31 cellular contexts compared by ENCODE assay signal in the genomic region with DNA sequence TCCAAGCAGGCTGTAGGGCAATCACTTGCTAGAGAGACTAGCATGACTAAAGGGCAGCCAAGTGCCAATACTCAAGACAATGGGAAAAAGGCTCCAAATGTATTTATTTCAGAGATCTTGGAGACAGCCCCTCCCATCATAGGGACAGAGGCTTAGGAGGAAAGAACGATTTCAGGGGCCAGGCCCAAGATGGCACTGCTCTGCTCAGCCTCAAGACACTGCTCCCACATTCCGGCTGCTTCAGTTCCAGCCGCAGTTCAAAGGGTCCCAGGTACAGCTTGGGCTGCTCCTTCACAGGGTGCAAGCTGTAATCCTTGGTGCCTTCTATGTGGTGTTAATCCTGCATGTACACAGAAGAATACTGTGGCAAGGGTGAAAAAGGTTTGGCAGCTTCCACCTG. TPM values are rescaled to one million over a fixed set of nuclear protein-coding genes. Genes with fewer than 3 reads are reported as not detected.
"Had no signal": no experiment of that assay in that cellular context is flagged by ENCODE, and none has a peak within 500 bp of the region (broad histone marks: within the 10 kb centered on the region; RNA-seq: fewer than 3 reads in every experiment).

No MANE protein-coding gene starts in this region.

- H3K27ac Mint-ChIP-seq: activated CD4-positive, alpha-beta memory T cell treated with anti-CD3 and anti-CD28 coated beads, Interleukin-2, amount 10 ng/mL, durations not matched to agents 7 days and 5 days; activated CD4-positive, alpha-beta T cell treated with anti-CD3 and anti-CD28 coated beads, Interleukin-2, amount 10 ng/mL, durations not matched to agents 7 days and 5 days; activated naive CD4-positive, alpha-beta T cell treated with anti-CD3 and anti-CD28 coated beads, Interleukin-2, amount 10 ng/mL, durations not matched to agents 7 days and 5 days; activated naive CD4-positive, alpha-beta T cell treated with anti-CD3 and anti-CD28 coated beads, Interleukin-2, amount 50 U/mL, for 72 hours; activated naive CD8-positive, alpha-beta T cell treated with anti-CD3 and anti-CD28 coated beads, Interleukin-2, amount 10 ng/mL, durations not matched to agents 7 days and 5 days; activated T-cell treated with anti-CD3 and anti-CD28 coated beads, Interleukin-2, amount 50 U/mL, for 24 hours; activated T-cell treated with anti-CD3 and anti-CD28 coated beads, Interleukin-2, amount 50 U/mL, for 72 hours; brain; dendritic cell treated with granulocyte-macrophage colony-stimulating factor and Interleukin-4, amounts not matched to agents 40 ng/mL and 50 ng/mL, for 4 days; effector memory CD8-positive, alpha-beta T cell had no signal

- H3K36me3 Mint-ChIP-seq: activated naive CD4-positive, alpha-beta T cell treated with anti-CD3 and anti-CD28 coated beads, Interleukin-2, amount 10 ng/mL, durations not matched to agents 7 days and 5 days; activated naive CD8-positive, alpha-beta T cell treated with anti-CD3 and anti-CD28 coated beads, Interleukin-2, amount 10 ng/mL, durations not matched to agents 7 days and 5 days; brain had no signal

- H3K4me1 Mint-ChIP-seq: activated CD4-positive, alpha-beta memory T cell treated with anti-CD3 and anti-CD28 coated beads, Interleukin-2, amount 10 ng/mL, durations not matched to agents 7 days and 5 days; activated CD4-positive, alpha-beta T cell treated with anti-CD3 and anti-CD28 coated beads, Interleukin-2, amount 10 ng/mL, durations not matched to agents 7 days and 5 days; activated naive CD4-positive, alpha-beta T cell treated with anti-CD3 and anti-CD28 coated beads, Interleukin-2, amount 10 ng/mL, durations not matched to agents 7 days and 5 days; activated naive CD8-positive, alpha-beta T cell treated with anti-CD3 and anti-CD28 coated beads, Interleukin-2, amount 10 ng/mL, durations not matched to agents 7 days and 5 days; brain; central memory CD8-positive, alpha-beta T cell had no signal

- H3K36me3 ChIP-seq: ascending aorta, breast epithelium, esophagus muscularis mucosa, gastrocnemius medialis had no signal

- H3K27ac ChIP-seq: ascending aorta, breast epithelium, coronary artery, esophagus muscularis mucosa, foreskin keratinocyte, gastrocnemius medialis had no signal

- H3K9me3 ChIP-seq: ascending aorta, gastrocnemius medialis had no signal

- H3K4me1 ChIP-seq: ascending aorta, breast epithelium, esophagus muscularis mucosa, foreskin keratinocyte, gastrocnemius medialis had no signal

- H3K27me3 ChIP-seq: ascending aorta, breast epithelium, foreskin keratinocyte, gastrocnemius medialis had no signal

- DNase-seq: activated CD4-positive, alpha-beta memory T cell treated with anti-CD3 and anti-CD28 coated beads, Interleukin-2, amount 10 ng/mL, durations not matched to agents 7 days and 5 days; activated CD4-positive, alpha-beta T cell treated with anti-CD3 and anti-CD28 coated beads for 1 hour; activated CD4-positive, alpha-beta T cell treated with anti-CD3 and anti-CD28 coated beads for 4 hours; activated CD4-positive, alpha-beta T cell treated with anti-CD3 and anti-CD28 coated beads, Interleukin-2, amount 10 ng/mL, durations not matched to agents 7 days and 5 days; activated CD4-positive, alpha-beta T cell treated with anti-CD3 and anti-CD28 coated beads, Interleukin-2, amount 50 U/mL, for 4 hours; activated CD8-positive, alpha-beta memory T cell treated with anti-CD3 and anti-CD28 coated beads, Interleukin-2, amount 50 U/mL, for 48 hours; activated gamma-delta T cell; activated naive CD4-positive, alpha-beta T cell; activated naive CD4-positive, alpha-beta T cell treated with anti-CD3 and anti-CD28 coated beads, Interleukin-2, amount 10 ng/mL, durations not matched to agents 7 days and 5 days; activated naive CD8-positive, alpha-beta T cell treated with anti-CD3 and anti-CD28 coated beads, Interleukin-2, amount 10 ng/mL, durations not matched to agents 7 days and 5 days; activated T-cell treated with anti-CD3 and anti-CD28 coated beads for 4 hours; activated T-cell treated with anti-CD3 and anti-CD28 coated beads, Interleukin-2, amount 50 U/mL, for 24 hours; activated T-cell treated with anti-CD3 and anti-CD28 coated beads, Interleukin-2, amount 50 U/mL, for 72 hours; effector CD4-positive, alpha-beta T cell; effector memory CD8-positive, alpha-beta T cell; erythroblast; foreskin keratinocyte; gastrocnemius medialis; glutamatergic neuron; T-helper 2 cell had no signal

- H3K4me3 ChIP-seq: ascending aorta, breast epithelium, coronary artery, esophagus muscularis mucosa, gastrocnemius medialis had no signal

- H3K27me3 Mint-ChIP-seq: activated CD4-positive, alpha-beta memory T cell treated with anti-CD3 and anti-CD28 coated beads, Interleukin-2, amount 10 ng/mL, durations not matched to agents 7 days and 5 days; activated CD4-positive, alpha-beta T cell treated with anti-CD3 and anti-CD28 coated beads, Interleukin-2, amount 10 ng/mL, durations not matched to agents 7 days and 5 days; activated naive CD4-positive, alpha-beta T cell treated with anti-CD3 and anti-CD28 coated beads, Interleukin-2, amount 10 ng/mL, durations not matched to agents 7 days and 5 days; activated naive CD8-positive, alpha-beta T cell treated with anti-CD3 and anti-CD28 coated beads, Interleukin-2, amount 10 ng/mL, durations not matched to agents 7 days and 5 days; brain; central memory CD8-positive, alpha-beta T cell; dendritic cell treated with granulocyte-macrophage colony-stimulating factor and Interleukin-4, amounts not matched to agents 40 ng/mL and 50 ng/mL, for 4 days had no signal

- ATAC-seq: activated naive CD4-positive, alpha-beta T cell treated with anti-CD3 and anti-CD28 coated beads, Interleukin-2, amount 50 U/mL, for 72 hours; activated T-cell treated with anti-CD3 and anti-CD28 coated beads, Interleukin-2, amount 50 U/mL, for 72 hours; effector memory CD8-positive, alpha-beta T cell; foreskin keratinocyte; gastrocnemius medialis had no signal

- H3K4me3 Mint-ChIP-seq: activated CD4-positive, alpha-beta memory T cell treated with anti-CD3 and anti-CD28 coated beads, Interleukin-2, amount 10 ng/mL, durations not matched to agents 7 days and 5 days; activated CD4-positive, alpha-beta T cell treated with anti-CD3 and anti-CD28 coated beads, Interleukin-2, amount 10 ng/mL, durations not matched to agents 7 days and 5 days; activated naive CD4-positive, alpha-beta T cell treated with anti-CD3 and anti-CD28 coated beads, Interleukin-2, amount 10 ng/mL, durations not matched to agents 7 days and 5 days; activated naive CD8-positive, alpha-beta T cell treated with anti-CD3 and anti-CD28 coated beads, Interleukin-2, amount 10 ng/mL, durations not matched to agents 7 days and 5 days; activated T-cell treated with anti-CD3 and anti-CD28 coated beads, Interleukin-2, amount 50 U/mL, for 24 hours; activated T-cell treated with anti-CD3 and anti-CD28 coated beads, Interleukin-2, amount 50 U/mL, for 72 hours; brain; central memory CD8-positive, alpha-beta T cell; dendritic cell treated with granulocyte-macrophage colony-stimulating factor and Interleukin-4, amounts not matched to agents 40 ng/mL and 50 ng/mL, for 4 days; effector memory CD8-positive, alpha-beta T cell had no signal

RNA-seq across cellular contexts. Expression of gene OR4K5, which starts 19.4 kb away (rescaled TPM):
- total RNA-seq: activated CD4-positive, alpha-beta memory T cell treated with anti-CD3 and anti-CD28 coated beads, Interleukin-2, amount 10 ng/mL, durations not matched to agents 7 days and 5 days; activated CD4-positive, alpha-beta T cell treated with anti-CD3 and anti-CD28 coated beads, Interleukin-2, amount 10 ng/mL, durations not matched to agents 7 days and 5 days; activated naive CD4-positive, alpha-beta T cell treated with anti-CD3 and anti-CD28 coated beads, Interleukin-2, amount 50 U/mL, for 72 hours; activated naive CD8-positive, alpha-beta T cell treated with anti-CD3 and anti-CD28 coated beads, Interleukin-2, amount 10 ng/mL, durations not matched to agents 7 days and 5 days; activated T-cell treated with anti-CD3 and anti-CD28 coated beads, Interleukin-2, amount 50 U/mL, for 72 hours; ascending aorta; breast epithelium; cardiac septum; cerebellum; esophagus muscularis mucosa; foreskin keratinocyte; gastrocnemius medialis; T-helper 1 cell treated with Interleukin-12 subunit alpha and Interleukin-12 subunit beta and Interleukin-4 antibody, amounts not matched to agents 30 ng/mL and 1 ng/mL, for 36 hours had no signal
- polyA plus RNA-seq: foreskin keratinocyte had no signal

RNA-seq across cellular contexts. Expression of gene OR4K2, which starts 26.1 kb away (rescaled TPM):
- total RNA-seq: activated CD4-positive, alpha-beta memory T cell treated with anti-CD3 and anti-CD28 coated beads, Interleukin-2, amount 10 ng/mL, durations not matched to agents 7 days and 5 days; activated CD4-positive, alpha-beta T cell treated with anti-CD3 and anti-CD28 coated beads, Interleukin-2, amount 10 ng/mL, durations not matched to agents 7 days and 5 days; activated naive CD4-positive, alpha-beta T cell treated with anti-CD3 and anti-CD28 coated beads, Interleukin-2, amount 50 U/mL, for 72 hours; activated naive CD8-positive, alpha-beta T cell treated with anti-CD3 and anti-CD28 coated beads, Interleukin-2, amount 10 ng/mL, durations not matched to agents 7 days and 5 days; activated T-cell treated with anti-CD3 and anti-CD28 coated beads, Interleukin-2, amount 50 U/mL, for 72 hours; ascending aorta; breast epithelium; cardiac septum; cerebellum; esophagus muscularis mucosa; foreskin keratinocyte; gastrocnemius medialis; T-helper 1 cell treated with Interleukin-12 subunit alpha and Interleukin-12 subunit beta and Interleukin-4 antibody, amounts not matched to agents 30 ng/mL and 1 ng/mL, for 36 hours had no signal
- polyA plus RNA-seq: foreskin keratinocyte had no signal

RNA-seq across cellular contexts. Expression of gene OR4K1, which starts 29.7 kb away (rescaled TPM):
- total RNA-seq: activated CD4-positive, alpha-beta memory T cell treated with anti-CD3 and anti-CD28 coated beads, Interleukin-2, amount 10 ng/mL, durations not matched to agents 7 days and 5 days; activated CD4-positive, alpha-beta T cell treated with anti-CD3 and anti-CD28 coated beads, Interleukin-2, amount 10 ng/mL, durations not matched to agents 7 days and 5 days; activated naive CD4-positive, alpha-beta T cell treated with anti-CD3 and anti-CD28 coated beads, Interleukin-2, amount 50 U/mL, for 72 hours; activated naive CD8-positive, alpha-beta T cell treated with anti-CD3 and anti-CD28 coated beads, Interleukin-2, amount 10 ng/mL, durations not matched to agents 7 days and 5 days; activated T-cell treated with anti-CD3 and anti-CD28 coated beads, Interleukin-2, amount 50 U/mL, for 72 hours; ascending aorta; breast epithelium; cardiac septum; cerebellum; esophagus muscularis mucosa; foreskin keratinocyte; gastrocnemius medialis; T-helper 1 cell treated with Interleukin-12 subunit alpha and Interleukin-12 subunit beta and Interleukin-4 antibody, amounts not matched to agents 30 ng/mL and 1 ng/mL, for 36 hours had no signal
- polyA plus RNA-seq: foreskin keratinocyte had no signal
